In the genomic region with DNA sequence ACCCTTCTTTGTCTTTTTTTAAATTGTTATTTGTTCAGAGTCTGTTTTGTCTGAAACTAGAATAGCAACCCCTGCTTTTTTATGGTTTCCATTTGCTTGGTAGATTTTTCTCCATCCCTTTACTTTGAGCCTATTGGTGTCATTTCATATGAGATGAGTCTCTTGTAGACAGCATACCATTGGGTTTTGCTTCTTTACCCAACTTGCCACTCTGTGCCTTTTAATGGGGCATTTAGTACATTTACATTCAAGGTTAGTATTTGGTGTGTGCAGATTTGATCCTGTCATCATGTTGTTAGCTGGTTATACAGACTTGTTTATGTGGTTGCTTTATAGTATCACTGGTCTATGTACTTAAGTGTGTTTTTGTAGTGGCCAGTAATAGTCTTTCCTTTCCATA, we compare ENCODE assay signal across 28 cellular contexts. TPM values are rescaled to one million over a fixed set of nuclear protein-coding genes. Genes with fewer than 3 reads are reported as not detected.
"Had no signal": no experiment of that assay in that cellular context is flagged by ENCODE, and none has a peak within 500 bp of the region (broad histone marks: within the 10 kb centered on the region; RNA-seq: fewer than 3 reads in every experiment).

No MANE protein-coding gene starts in this region.

- H3K27ac ChIP-seq: colonic mucosa, epithelial cell of prostate, esophagus squamous epithelium, gastrocnemius medialis, heart right ventricle, left lung, lower lobe of right lung had no signal

- H3K4me3 ChIP-seq: colonic mucosa, esophagus squamous epithelium, gastrocnemius medialis, heart right ventricle, left lung, lower lobe of right lung had no signal

- H3K27me3 ChIP-seq: colonic mucosa, esophagus squamous epithelium, gastrocnemius medialis, heart right ventricle, left lung had no signal

- DNase-seq: colonic mucosa; cortex of kidney; effector CD8-positive, alpha-beta T cell; effector memory CD8-positive, alpha-beta T cell; endodermal cell; erythroblast; esophagus squamous epithelium; foreskin fibroblast; foreskin melanocyte; gastrocnemius medialis; glutamatergic neuron; head of caudate nucleus; heart right ventricle; hippocampal formation; left cardiac atrium; left lung; left ventricle myocardium superior; lower lobe of right lung; mesenchymal stem cell; midbrain; naive thymus-derived CD4-positive, alpha-beta T cell had no signal

- ATAC-seq: effector memory CD8-positive, alpha-beta T cell; esophagus mucosa; gastrocnemius medialis; heart right ventricle; left cardiac atrium; left lung; left ventricle myocardium superior; lower lobe of right lung; naive thymus-derived CD4-positive, alpha-beta T cell had no signal

- H3K9me3 ChIP-seq: colonic mucosa had no signal

- H3K36me3 ChIP-seq: colonic mucosa, gastrocnemius medialis, left lung, lower lobe of right lung had no signal

- H3K27me3 Mint-ChIP-seq: dendritic cell treated with granulocyte-macrophage colony-stimulating factor and Interleukin-4, amounts not matched to agents 40 ng/mL and 50 ng/mL, for 4 days; effector memory CD8-positive, alpha-beta T cell; naive thymus-derived CD4-positive, alpha-beta T cell had no signal

- H3K27ac Mint-ChIP-seq: dendritic cell treated with granulocyte-macrophage colony-stimulating factor and Interleukin-4, amounts not matched to agents 40 ng/mL and 50 ng/mL, for 4 days; effector memory CD8-positive, alpha-beta T cell; endodermal cell; naive thymus-derived CD4-positive, alpha-beta T cell had no signal

- H3K4me1 Mint-ChIP-seq: endodermal cell had no signal

- H3K4me1 ChIP-seq: colonic mucosa, esophagus squamous epithelium, gastrocnemius medialis, heart right ventricle, left lung, lower lobe of right lung had no signal

- H3K4me3 Mint-ChIP-seq: dendritic cell treated with granulocyte-macrophage colony-stimulating factor and Interleukin-4, amounts not matched to agents 40 ng/mL and 50 ng/mL, for 4 days; effector memory CD8-positive, alpha-beta T cell; endodermal cell; naive thymus-derived CD4-positive, alpha-beta T cell had no signal

- FAIRE-seq: endometrium, islet of Langerhans, keratinocyte had no signal

RNA-seq across cellular contexts. Expression of gene HEPACAM, which starts 46.2 kb away (rescaled TPM):
- total RNA-seq: endodermal cell; esophagus mucosa; esophagus squamous epithelium; glomerular endothelial cell; left lung; lower lobe of right lung; naive thymus-derived CD4-positive, alpha-beta T cell had no signal
- polyA plus RNA-seq: keratinocyte; naive thymus-derived CD4-positive, alpha-beta T cell had no signal
